ENCODE assay signal across 1 cellular context in genomic region chr1:38685373-38685772, GRCh38.
TF ChIP-seq lines count a peak whose summit lies in the region.

No MANE protein-coding gene starts in this region.

TF ChIP-seq in GM23338, 12 proteins besides CTCF, POLR2A, EP300 and RAD21 (continued from another document):
- no peak for TF ChIP-seq ZNF462 (CRISPR knock-in tag; IDR thresholded peaks at IDR 0.05)
- no peak for TF ChIP-seq JUNB (IDR thresholded peaks at IDR 0.05; ENCODE audit: unreplicated experiment)
- TF ChIP-seq CREB1 (CRISPR knock-in tag; IDR thresholded peaks at IDR 0.05; ENCODE audit: low read depth), result no peak
TF ChIP-seq in GM23338: peak in this region for 0.
